ENCODE assay signal across 9 cellular contexts in genomic region chr2:63843791-63844190, GRCh38. TPM values are rescaled to one million over a fixed set of nuclear protein-coding genes. Genes with fewer than 3 reads are reported as not detected.
DNase-seq lines count a peak whose midpoint lies in the region; ATAC-seq, FAIRE-seq and TF ChIP-seq lines count a peak whose summit lies in the region.
"Had no signal": no experiment of that assay in that cellular context is flagged by ENCODE, and none has a peak within 500 bp of the region (broad histone marks: within the 10 kb centered on the region; RNA-seq: fewer than 3 reads in every experiment).

No MANE protein-coding gene starts in this region.

- ATAC-seq in CD8-positive, alpha-beta T cell: no peak
- ATAC-seq in PC-3: no peak

- peak overlapping the region; percentile 4 for H3K4me3 Mint-ChIP-seq in CD8-positive, alpha-beta T cell
- peak overlapping the region; percentile 100 for H3K4me3 Mint-ChIP-seq in neural crest cell

- H3K4me3 ChIP-seq in CD8-positive, alpha-beta T cell (ENCODE audit: low read depth, low read length): no peak overlapping the region
- peak overlapping the region; percentile 86; the same call in 1 of the 2 replicates for H3K4me3 ChIP-seq in PC-3 (ENCODE audit: low read length)
- no peak overlapping the region for H3K4me3 ChIP-seq in endothelial cell of umbilical vein (replicated peaks in 1 of 3; ENCODE audit: insufficient read depth in 1 of 3, low read depth in 1 of 3, low read length in 3 of 3)

- intact Hi-C loops in CD8-positive, alpha-beta T cell (cut with DNase I, micrococcal nuclease): loop anchor here (5.0 to 10.0 kb wide), 11 partner anchors 174 to 1649 kb away; partner anchors contain the start of genes AFTPH (in 2 of the 2), B3GNT2 (in 1 of the 2), CEP68 (in 1 of the 2) and EHBP1 (in 1 of the 2)
- intact Hi-C loops in PC-3 (cut with micrococcal nuclease) (no loop called here), endothelial cell of umbilical vein (cut with micrococcal nuclease) (no loop called here)

- POLR2A ChIA-PET in CD8-positive, alpha-beta T cell (lab: Charles Lee): no interaction called here
- POLR2A ChIA-PET in PC-3 (lab: Charles Lee; ENCODE audit: unreplicated experiment) (no interaction called here), endothelial cell of umbilical vein (lab: Charles Lee) (no interaction called here)

- H3K4me2 ChIP-seq in PC-3 (ENCODE audit: low read length) (peak overlapping the region; percentile 87), endothelial cell of umbilical vein (ENCODE audit: insufficient read depth, low read length) (peak overlapping the region; percentile 96)

- TF ChIP-seq POLR2A in endothelial cell of umbilical vein (IDR thresholded peaks at IDR 0.05; ENCODE audit: low read depth, low read length): no peak

- H3K9me3 Mint-ChIP-seq in CD8-positive, alpha-beta T cell: no peaks in the 10 kb centered on the region
- no peaks in the 10 kb centered on the region for H3K9me3 Mint-ChIP-seq in neural crest cell

- peak overlapping the region; percentile 49 for H3K27ac Mint-ChIP-seq in CD8-positive, alpha-beta T cell
- no peak overlapping the region for H3K27ac Mint-ChIP-seq in neural crest cell (ENCODE audit: unreplicated experiment)

- no peaks in the 10 kb centered on the region for H3F3A ChIP-seq in PC-3 (ENCODE audit: low read length, unreplicated experiment)

- dilution Hi-C loops in endothelial cell of umbilical vein (cut with MboI; ENCODE audit: extremely low pct_ligation_motif_present, low sequenced_read_pairs): no loop called here

- H3K9me1 ChIP-seq in endothelial cell of umbilical vein (replicated peaks; ENCODE audit: control insufficient read depth, extremely low read depth, insufficient read depth, low read length): no peaks in the 10 kb centered on the region

- H3K36me3 Mint-ChIP-seq in CD8-positive, alpha-beta T cell: peaks cover 24% of the 10 kb centered on the region
- H3K36me3 Mint-ChIP-seq in neural crest cell (ENCODE audit: low read depth): no peaks in the 10 kb centered on the region

- DNase-seq in CD8-positive, alpha-beta T cell: no peak
- DNase-seq in PC-3: no peak
- no peak for DNase-seq in endothelial cell of umbilical vein (ENCODE audit: low read depth, low spot score)
- DNase-seq in neural crest cell (ENCODE audit: low read depth, low spot score): no peak
- no peak for DNase-seq in activated gamma-delta T cell (lab: John Stamatoyannopoulos, UW)
- no peak for DNase-seq in NCI-H345 treated with DMSO at 0.1 percent for 48 hours (lab: John Stamatoyannopoulos, UW; ENCODE audit: unreplicated experiment)
- no peak for DNase-seq in HTR-8/SVneo (ENCODE audit: insufficient read length, low spot score)
- DNase-seq in activated CD8-positive, alpha-beta memory T cell treated with anti-CD3 and anti-CD28 coated beads, Interleukin-2, amount 50 U/mL, for 4 hours: no peak
- DNase-seq: NCI-H2171 treated with DMSO at 0.1 percent for 48 hours had no signal

- H3K27ac ChIP-seq in CD8-positive, alpha-beta T cell (ENCODE audit: low read depth, low read length): no peak overlapping the region
- H3K27ac ChIP-seq in PC-3 (ENCODE audit: low read length): no peak overlapping the region
- no peak overlapping the region for H3K27ac ChIP-seq in endothelial cell of umbilical vein (ENCODE audit: insufficient read depth, low read depth, low read length)

- CTCF ChIA-PET in CD8-positive, alpha-beta T cell (lab: Charles Lee): interaction anchor here (0.7 to 4.6 kb wide), 3 partner anchors 17 to 1716 kb away, joined by 3 to 29 read pairs (median 4); no protein-coding TSS in a partner anchor
- CTCF ChIA-PET in PC-3 (lab: Charles Lee): no interaction called here
- CTCF ChIA-PET in endothelial cell of umbilical vein (lab: Charles Lee): interaction anchor here (0.7 to 3.5 kb wide), 5 partner anchors 10 to 419 kb away, joined by 3 to 23 read pairs (median 4); no protein-coding TSS in a partner anchor

- BruUV-seq in PC-3 (replicated peaks; lab: Mats Ljungman, UMichigan) (no TSS peak), endothelial cell of umbilical vein (replicated peaks; lab: Mats Ljungman, UMichigan) (no TSS peak)

- H4K20me1 ChIP-seq in PC-3 (ENCODE audit: low read length): no peaks in the 10 kb centered on the region
- peaks cover 3% of the 10 kb centered on the region for H4K20me1 ChIP-seq in endothelial cell of umbilical vein (replicated peaks; ENCODE audit: control insufficient read depth, extremely low read depth, insufficient read depth, low read length)

- peaks cover 45% of the 10 kb centered on the region for H3K4me1 ChIP-seq in CD8-positive, alpha-beta T cell (ENCODE audit: insufficient read depth, low read length)
- H3K4me1 ChIP-seq in PC-3 (ENCODE audit: insufficient read depth, low read length) (peaks cover 24% of the 10 kb centered on the region), endothelial cell of umbilical vein (ENCODE audit: control insufficient read depth, extremely low read depth, insufficient read depth, low read length) (peaks cover 16% of the 10 kb centered on the region)

- H3K27me3 Mint-ChIP-seq in CD8-positive, alpha-beta T cell (ENCODE audit: low read depth): no peaks in the 10 kb centered on the region
- no peaks in the 10 kb centered on the region for H3K27me3 Mint-ChIP-seq in neural crest cell (ENCODE audit: low read depth)

- no peak overlapping the region for H2AFZ ChIP-seq in PC-3 (ENCODE audit: low read length)
- no peak overlapping the region for H2AFZ ChIP-seq in endothelial cell of umbilical vein (ENCODE audit: low read depth, low read length)

- H3K27me3 ChIP-seq in CD8-positive, alpha-beta T cell (ENCODE audit: insufficient read depth, low read length): no peaks in the 10 kb centered on the region
- H3K27me3 ChIP-seq in PC-3 (ENCODE audit: low read length) (no peaks in the 10 kb centered on the region), endothelial cell of umbilical vein (ENCODE audit: control insufficient read depth in 2 of 2, insufficient read depth in 2 of 2, low read length in 2 of 2) (no peaks in the 10 kb centered on the region)

- H3K9me2 ChIP-seq in PC-3 (replicated peaks; ENCODE audit: low read length): no peaks in the 10 kb centered on the region

- H3K36me3 ChIP-seq in CD8-positive, alpha-beta T cell (ENCODE audit: insufficient read depth, low read length): no peaks in the 10 kb centered on the region
- H3K36me3 ChIP-seq in PC-3 (ENCODE audit: low read depth, low read length) (no peaks in the 10 kb centered on the region), endothelial cell of umbilical vein (ENCODE audit: control insufficient read depth in 2 of 2, extremely low read depth in 1 of 2, insufficient read depth in 2 of 2, low read length in 2 of 2) (no peaks in the 10 kb centered on the region)

- H3K9ac ChIP-seq in PC-3 (ENCODE audit: low read length): no peak overlapping the region
- H3K9ac ChIP-seq in endothelial cell of umbilical vein (replicated peaks; ENCODE audit: extremely low read depth, insufficient read depth, low read length): no peak overlapping the region

- no peak for FAIRE-seq in endothelial cell of umbilical vein (lab: Jason Lieb, UNC)
- no peak for FAIRE-seq in HTR-8/SVneo (lab: Jason Lieb, UNC)

- H3K9me3 ChIP-seq in CD8-positive, alpha-beta T cell (ENCODE audit: low read length): no peaks in the 10 kb centered on the region
- H3K9me3 ChIP-seq in PC-3 (ENCODE audit: low read length) (no peaks in the 10 kb centered on the region), endothelial cell of umbilical vein (replicated peaks; ENCODE audit: control insufficient read depth, insufficient read depth, low read length) (no peaks in the 10 kb centered on the region)

- TF ChIP-seq CTCF in CD8-positive, alpha-beta T cell (IDR thresholded peaks at IDR 0.05): no peak
- TF ChIP-seq CTCF in PC-3 (conservative IDR thresholded peaks at IDR 0.05; ENCODE audit: low read depth, low read length): no peak
- no peak for TF ChIP-seq CTCF in endothelial cell of umbilical vein (IDR thresholded peaks at IDR 0.05; ENCODE audit: extremely low read depth in 1 of 2, insufficient read depth in 1 of 2, low read depth in 1 of 2, low read length in 2 of 2)
- TF ChIP-seq CTCF in neural crest cell (conservative IDR thresholded peaks at IDR 0.05): no peak

- peaks cover 69% of the 10 kb centered on the region for H3K79me2 ChIP-seq in PC-3 (ENCODE audit: low read length)
- peaks cover 60% of the 10 kb centered on the region for H3K79me2 ChIP-seq in endothelial cell of umbilical vein (ENCODE audit: control insufficient read depth, insufficient read depth, low read length)

- peaks cover 72% of the 10 kb centered on the region for H3K4me1 Mint-ChIP-seq in CD8-positive, alpha-beta T cell (ENCODE audit: low read depth)
- H3K4me1 Mint-ChIP-seq in neural crest cell: peaks cover 44% of the 10 kb centered on the region

TF ChIP-seq in endothelial cell of umbilical vein, 7 proteins besides CTCF, POLR2A, EP300 and RAD21:
- TF ChIP-seq JUN (IDR thresholded peaks at IDR 0.05; ENCODE audit: borderline replicate concordance, insufficient read depth, insufficient read length, low read depth) (no peak), GATA2 (IDR thresholded peaks at IDR 0.05; ENCODE audit: insufficient read depth, insufficient read length, low read depth, low read length) (no peak), MAX (IDR thresholded peaks at IDR 0.05; ENCODE audit: insufficient read depth, insufficient read length) (no peak), EZH2 (IDR thresholded peaks at IDR 0.05; ENCODE audit: borderline replicate concordance, low read depth, low read length, severe bottlenecking) (no peak), FOS (IDR thresholded peaks at IDR 0.05; ENCODE audit: borderline replicate concordance, insufficient read depth, low read length) (no peak), POLR2AphosphoS5 (IDR thresholded peaks at IDR 0.05; ENCODE audit: insufficient read depth, low read depth, low read length) (no peak), MYC (IDR thresholded peaks at IDR 0.05; ENCODE audit: low read depth, low read length) (no peak)

RNA-seq across cellular contexts. Expression of gene UGP2, which starts 2.1 kb away (rescaled TPM):
- total RNA-seq in CD8-positive, alpha-beta T cell: 10 to 100 TPM; 43.9 to 48.2 TPM
- total RNA-seq in PC-3 (2014; rRNA removed): 48.4 and 55.8 TPM in 2 replicates
- total RNA-seq in endothelial cell of umbilical vein: 57.7 and 63.9 TPM in 2 replicates
- polyA plus RNA-seq in endothelial cell of umbilical vein: 9.0 and 14.2 TPM in 2 replicates
- 28.2 and 30.6 TPM in 2 replicates for polyA plus RNA-seq in endothelial cell of umbilical vein (2011; cell fraction: cytosol; rRNA removed)
- polyA plus RNA-seq in endothelial cell of umbilical vein (2011; cell fraction: nucleus; rRNA removed): 17.3 and 21.9 TPM in 2 replicates
- 83.0 and 104 TPM in 2 replicates for polyA plus RNA-seq in endothelial cell of umbilical vein (2012)
- 9.3 and 13.1 TPM in 2 replicates for polyA minus RNA-seq in endothelial cell of umbilical vein
- 35.2 TPM for polyA minus RNA-seq in endothelial cell of umbilical vein (2011; cell fraction: cytosol; rRNA and poly(A)+ RNA removed)
- polyA minus RNA-seq in endothelial cell of umbilical vein (2011; cell fraction: nucleus; rRNA and poly(A)+ RNA removed): 8.8 and 13.2 TPM in 2 replicates
- 43.1 and 56.9 TPM in 2 replicates for total RNA-seq in neural crest cell

Comparison
In these comparisons a context has a peak if more than half of its experiments do, and no peak if none do; other contexts are left out.
1. intact Hi-C loops: an anchor here in CD8-positive, alpha-beta T cell (5.0 to 10.0 kb wide); none called in PC-3 and endothelial cell of umbilical vein.